16 cellular contexts compared by ENCODE assay signal in the genomic region with DNA sequence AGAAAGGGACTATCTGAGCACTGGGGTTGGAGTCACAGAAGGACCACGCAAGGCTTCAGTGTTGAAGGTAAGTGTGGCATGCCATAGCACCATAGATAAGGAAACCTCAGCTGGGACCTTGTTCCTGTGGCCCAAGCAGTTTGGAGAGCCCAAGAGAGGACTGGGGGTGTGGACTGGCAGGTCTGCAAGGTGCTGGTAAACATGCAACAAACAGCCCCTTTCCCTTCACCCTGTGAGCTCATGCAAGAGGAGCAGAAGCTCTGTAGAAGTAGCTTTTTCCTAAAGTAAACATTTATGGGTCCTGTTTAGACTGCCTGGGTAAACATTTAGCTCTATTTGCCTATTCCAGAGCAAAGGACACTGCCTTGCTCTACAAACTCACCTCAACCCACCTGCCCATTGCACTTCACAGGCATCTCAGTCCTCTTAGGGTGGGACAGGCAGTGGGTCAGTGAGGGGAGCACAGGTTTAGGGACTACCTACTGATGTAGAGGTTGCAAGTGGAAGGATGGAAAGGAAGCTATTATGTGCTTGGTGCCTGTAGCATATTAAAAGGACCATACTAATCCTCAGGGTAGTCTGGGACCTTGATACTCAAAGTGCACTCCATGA. TPM values are rescaled to one million over a fixed set of nuclear protein-coding genes. Genes with fewer than 3 reads are reported as not detected.
DNase-seq lines count a peak whose midpoint lies in the region; ATAC-seq and TF ChIP-seq lines count a peak whose summit lies in the region.
"Had no signal": no experiment of that assay in that cellular context is flagged by ENCODE, and none has a peak within 500 bp of the region (broad histone marks: within the 10 kb centered on the region; RNA-seq: fewer than 3 reads in every experiment).

No MANE protein-coding gene starts in this region.

- POLR2A ChIA-PET in naive thymus-derived CD8-positive, alpha-beta T cell (lab: Charles Lee), result interaction anchor here (1.6 kb wide), 1 partner anchor 12 kb away, joined by 3 read pairs; the partner anchor contains the start of gene ZSCAN31
- POLR2A ChIA-PET in CD4-positive, alpha-beta memory T cell (lab: Charles Lee; ENCODE audit: partially characterized antibody), result no interaction called here

- H3K27me3 ChIP-seq in liver (ENCODE audit: control insufficient read depth in 4 of 4, insufficient read depth in 4 of 4, low read length in 3 of 4) (no peaks in the 10 kb centered on the region), left ventricle myocardium inferior (ENCODE audit: low read depth) (no peaks in the 10 kb centered on the region)
- H3K27me3 ChIP-seq in CD4-positive, alpha-beta memory T cell (ENCODE audit: insufficient read depth, low read length), result no peaks in the 10 kb centered on the region

- H3K9me3 Mint-ChIP-seq in naive thymus-derived CD8-positive, alpha-beta T cell, result peaks cover 12 to 60% (median 26%) of the 10 kb centered on the region in 9 donors
- peaks cover 5 to 41% (median 31%) of the 10 kb centered on the region in 8 donors for H3K9me3 Mint-ChIP-seq in CD4-positive, alpha-beta memory T cell

- TF ChIP-seq CTCF in VCaP (conservative IDR thresholded peaks at IDR 0.05) (no peak), liver (IDR thresholded peaks at IDR 0.05; ENCODE audit: low read depth, low read length, missing input control) (no peak), left ventricle myocardium inferior (IDR thresholded peaks at IDR 0.05; ENCODE audit: borderline replicate concordance) (no peak)

- no peaks in the 10 kb centered on the region for H3K4me1 Mint-ChIP-seq in naive thymus-derived CD8-positive, alpha-beta T cell
- no peaks in the 10 kb centered on the region for H3K4me1 Mint-ChIP-seq in CD4-positive, alpha-beta memory T cell

- WGBS in liver, result 88% methylated on average over 1 of the region's 1 CpG

- intact Hi-C loops in left ventricle myocardium inferior (cut with micrococcal nuclease), result no loop called here
- intact Hi-C loops in CD4-positive, alpha-beta memory T cell (cut with micrococcal nuclease), result no loop called here

- TF ChIP-seq RAD21 in liver (IDR thresholded peaks at IDR 0.05), result no peak

- H3K9me3 ChIP-seq in liver (ENCODE audit: control insufficient read depth in 4 of 4, low read length in 3 of 4) (peaks cover 14 to 35% (median 25%) of the 10 kb centered on the region in 4 donors), left ventricle myocardium inferior (replicated peaks) (peaks cover 55% of the 10 kb centered on the region)
- peaks cover 0 to 6% of the 10 kb centered on the region in 2 donors for H3K9me3 ChIP-seq in CD4-positive, alpha-beta memory T cell (ENCODE audit: control insufficient read depth in 1 of 2, low read length in 2 of 2)

- no peak for ATAC-seq in HG03196 (IDR thresholded peaks at IDR 0.05; ENCODE audit: unreplicated experiment)
- ATAC-seq in naive thymus-derived CD8-positive, alpha-beta T cell, result no peak
- ATAC-seq: A549 had no signal

- H3K27ac Mint-ChIP-seq in naive thymus-derived CD8-positive, alpha-beta T cell, result no peak overlapping the region
- no peak overlapping the region for H3K27ac Mint-ChIP-seq in CD4-positive, alpha-beta memory T cell
- H3K27ac Mint-ChIP-seq: CD4-positive, alpha-beta T cell had no signal

- H3K9ac ChIP-seq in liver (ENCODE audit: low read depth in 1 of 2, low read length in 2 of 2), result no peak overlapping the region
- H3K9ac ChIP-seq: GM23248 had no signal

- peaks cover 10 to 26% (median 22%) of the 10 kb centered on the region in 4 donors for H3K36me3 ChIP-seq in liver (ENCODE audit: control insufficient read depth in 4 of 4, insufficient read depth in 3 of 4, low read depth in 1 of 4, low read length in 3 of 4)
- H3K36me3 ChIP-seq in left ventricle myocardium inferior, result peaks cover 60% of the 10 kb centered on the region
- H3K36me3 ChIP-seq in CD4-positive, alpha-beta memory T cell (ENCODE audit: insufficient read depth, low read length), result no peaks in the 10 kb centered on the region
- H3K36me3 ChIP-seq: HAP-1 had no signal

- H3K27me3 Mint-ChIP-seq in naive thymus-derived CD8-positive, alpha-beta T cell, result peaks cover 0 to 10% (median 2%) of the 10 kb centered on the region in 5 donors
- H3K27me3 Mint-ChIP-seq in CD4-positive, alpha-beta memory T cell, result peaks cover 3 to 8% of the 10 kb centered on the region in 2 donors

- DNase-seq in DMS53 treated with DMSO at 0.1 percent for 48 hours (lab: John Stamatoyannopoulos, UW; ENCODE audit: unreplicated experiment) (peak; percentile 73), left ventricle myocardium inferior (no peak)
- no peak for DNase-seq in naive thymus-derived CD8-positive, alpha-beta T cell
- DNase-seq in CD4-positive, alpha-beta memory T cell, result no peak
- DNase-seq: AML-193; Calu3; CD4-positive, alpha-beta T cell; DMS79; GDM1; GM23248 had no signal

- no peak overlapping the region for H3K4me3 Mint-ChIP-seq in naive thymus-derived CD8-positive, alpha-beta T cell
- H3K4me3 Mint-ChIP-seq in CD4-positive, alpha-beta memory T cell, result no peak overlapping the region
- H3K4me3 Mint-ChIP-seq: CD4-positive, alpha-beta T cell had no signal

- no peak overlapping the region for H3K4me3 ChIP-seq in liver (ENCODE audit: low read depth in 1 of 3, low read length in 3 of 3)
- H3K4me3 ChIP-seq in left ventricle myocardium inferior, result no peak overlapping the region
- H3K4me3 ChIP-seq in CD4-positive, alpha-beta memory T cell (ENCODE audit: low read length in 2 of 2), result no peak overlapping the region
- H3K4me3 ChIP-seq: A549, GM23248, HAP-1 had no signal

- H3K27ac ChIP-seq in VCaP, result peak overlapping the region; percentile 36
- no peak overlapping the region for H3K27ac ChIP-seq in liver (ENCODE audit: low read depth in 1 of 2, low read length in 2 of 2)
- no peak overlapping the region for H3K27ac ChIP-seq in left ventricle myocardium inferior (replicated peaks)
- no peak overlapping the region for H3K27ac ChIP-seq in CD4-positive, alpha-beta memory T cell (ENCODE audit: low read depth, low read length)
- H3K27ac ChIP-seq: A549, C4-2B, GM23248 had no signal

- CTCF ChIA-PET in CD4-positive, alpha-beta memory T cell (lab: Charles Lee; ENCODE audit: partially characterized antibody), result interaction anchor here (2.1 kb wide), 1 partner anchor 10 kb away, joined by 5 read pairs; no protein-coding TSS in a partner anchor

- H3K36me3 Mint-ChIP-seq in naive thymus-derived CD8-positive, alpha-beta T cell, result peaks cover 14 to 44% (median 38%) of the 10 kb centered on the region in 3 donors
- H3K36me3 Mint-ChIP-seq in CD4-positive, alpha-beta memory T cell, result peaks cover 19% of the 10 kb centered on the region in 2 donors

- peaks cover 0 to 12% (median 6%) of the 10 kb centered on the region in 4 donors for H3K4me1 ChIP-seq in liver (ENCODE audit: control insufficient read depth in 4 of 4, insufficient read depth in 4 of 4, low read length in 3 of 4)
- H3K4me1 ChIP-seq in left ventricle myocardium inferior, result no peaks in the 10 kb centered on the region
- no peaks in the 10 kb centered on the region for H3K4me1 ChIP-seq in CD4-positive, alpha-beta memory T cell (ENCODE audit: insufficient read depth, low read length)
- H3K4me1 ChIP-seq: A549, HAP-1 had no signal

TF ChIP-seq in liver, 16 proteins besides CTCF, POLR2A, EP300 and RAD21 (continues in another document):
- peak in 1 of 2 donors; percentile 37 for TF ChIP-seq GABPA (IDR thresholded peaks at IDR 0.05 in 1 of 2, conservative IDR thresholded peaks at IDR 0.05 in 1 of 2)
- peak; percentile 57 to 66 for TF ChIP-seq HNF4A (conservative IDR thresholded peaks at IDR 0.05)
- TF ChIP-seq TAF1 (conservative IDR thresholded peaks at IDR 0.05), result no peak
- peak in 1 of 2 donors; percentile 9 for TF ChIP-seq JUND (IDR thresholded peaks at IDR 0.05)
- peak; percentile 57 for TF ChIP-seq SP1 (IDR thresholded peaks at IDR 0.05)

RNA-seq across cellular contexts. Expression of gene ZSCAN31, which starts 12.0 kb away (rescaled TPM):
- total RNA-seq in liver (10 to 100 TPM in 1 of 2 donors, 1 to 10 TPM in 1; 3.9 to 10.2 TPM), left ventricle myocardium inferior (8.0 TPM)
- polyA plus RNA-seq in liver, result 1 to 10 TPM; 3.3 to 3.4 TPM
- 1 to 10 TPM; 1.8 to 2.8 TPM for total RNA-seq in naive thymus-derived CD8-positive, alpha-beta T cell
- 1 to 10 TPM in 1 of 3 donors, under 1 TPM in 2; 0.79 to 1.0 (median 0.98) TPM for polyA plus RNA-seq in naive thymus-derived CD8-positive, alpha-beta T cell
- total RNA-seq in CD4-positive, alpha-beta memory T cell, result under 1 TPM; 0.73 to 0.97 TPM
- 1 to 10 TPM in 1 of 2 donors, under 1 TPM in 1; 0.86 to 1.2 TPM for polyA plus RNA-seq in CD4-positive, alpha-beta memory T cell

RNA-seq across cellular contexts. Expression of gene ZKSCAN3, which starts 25.8 kb away (rescaled TPM):
- total RNA-seq in liver (1 to 10 TPM; 2.8 to 8.8 TPM), left ventricle myocardium inferior (4.1 TPM)
- 1 to 10 TPM in 1 of 2 donors, under 1 TPM in 1; 0.93 to 1.1 TPM for polyA plus RNA-seq in liver
- 10 to 100 TPM in 1 of 2 experiments, 1 to 10 TPM in 1; 8.7 to 11.1 TPM for total RNA-seq in naive thymus-derived CD8-positive, alpha-beta T cell
- 1 to 10 TPM in 2 of 3 donors, under 1 TPM in 1; 0.81 to 4.0 (median 2.0) TPM for polyA plus RNA-seq in naive thymus-derived CD8-positive, alpha-beta T cell
- 10 to 100 TPM; 12.4 to 12.6 TPM for total RNA-seq in CD4-positive, alpha-beta memory T cell
- 1 to 10 TPM; 2.3 to 4.2 TPM for polyA plus RNA-seq in CD4-positive, alpha-beta memory T cell

RNA-seq across cellular contexts. Expression of gene PGBD1, which starts 42.5 kb away (rescaled TPM):
- total RNA-seq in liver, result 1 to 10 TPM; 1.0 to 3.7 TPM
- under 1 TPM; 0.74 to 0.93 TPM for polyA plus RNA-seq in liver
- 2.4 TPM for total RNA-seq in left ventricle myocardium inferior
- total RNA-seq in naive thymus-derived CD8-positive, alpha-beta T cell, result 1 to 10 TPM; 2.4 to 2.5 TPM
- 1 to 10 TPM in 1 of 3 donors, under 1 TPM in 2; 0.45 to 1.2 (median 0.87) TPM for polyA plus RNA-seq in naive thymus-derived CD8-positive, alpha-beta T cell
- 1 to 10 TPM; 1.1 to 1.4 TPM for total RNA-seq in CD4-positive, alpha-beta memory T cell
- under 1 TPM; 0.08 to 0.31 TPM for polyA plus RNA-seq in CD4-positive, alpha-beta memory T cell

RNA-seq across cellular contexts. Expression of gene ZSCAN26, which starts 57.0 kb away (rescaled TPM):
- total RNA-seq in liver (1 to 10 TPM; 7.9 to 9.7 TPM), left ventricle myocardium inferior (13.3 TPM)
- 1 to 10 TPM; 2.8 to 4.3 TPM for polyA plus RNA-seq in liver
- total RNA-seq in naive thymus-derived CD8-positive, alpha-beta T cell, result 10 to 100 TPM; 22.0 to 26.8 TPM
- polyA plus RNA-seq in naive thymus-derived CD8-positive, alpha-beta T cell, result 10 to 100 TPM; 14.3 to 16.1 (median 14.7) TPM
- 10 to 100 TPM; 23.3 to 26.5 TPM for total RNA-seq in CD4-positive, alpha-beta memory T cell
- 10 to 100 TPM; 13.1 to 14.2 TPM for polyA plus RNA-seq in CD4-positive, alpha-beta memory T cell
